ENCODE assay signal across 17 cellular contexts in the genomic region with DNA sequence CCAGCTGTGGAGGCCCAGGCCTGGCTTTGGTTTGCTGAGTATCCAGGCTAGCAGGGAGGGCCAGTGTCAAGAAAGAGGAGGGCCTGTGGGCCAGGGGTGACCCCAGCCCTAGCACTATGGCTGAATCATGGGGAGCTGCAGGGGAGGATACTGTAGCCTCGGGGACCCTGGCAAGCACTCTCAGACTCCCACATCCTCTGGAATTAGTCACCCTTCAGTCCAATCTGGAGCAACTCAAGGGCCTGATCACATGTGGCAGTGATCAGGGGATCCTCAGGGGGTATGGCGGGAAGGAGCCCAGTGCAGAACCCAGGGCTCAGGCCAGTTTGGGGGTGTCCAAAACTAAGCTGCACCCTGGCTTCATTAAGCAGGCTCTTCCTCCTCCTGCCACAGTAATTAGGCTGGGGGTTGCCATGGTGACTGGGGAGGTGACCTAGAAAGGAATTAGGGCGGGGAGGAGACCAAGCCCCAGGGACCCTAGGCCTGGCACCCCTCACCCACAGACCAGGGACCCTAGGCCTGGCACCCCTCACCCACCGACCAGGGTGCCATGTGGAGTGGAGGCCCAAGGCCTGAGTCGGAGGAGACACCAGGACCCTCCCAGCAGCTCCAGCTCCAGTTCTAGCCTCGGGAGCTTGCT. TPM values are rescaled to one million over a fixed set of nuclear protein-coding genes. Genes with fewer than 3 reads are reported as not detected.
DNase-seq lines count a peak whose midpoint lies in the region; ATAC-seq and TF ChIP-seq lines count a peak whose summit lies in the region.
"Had no signal": no experiment of that assay in that cellular context is flagged by ENCODE, and none has a peak within 500 bp of the region (broad histone marks: within the 10 kb centered on the region; RNA-seq: fewer than 3 reads in every experiment).

No MANE protein-coding gene starts in this region.

- H3K4me3 Mint-ChIP-seq in osteocyte (ENCODE audit: unreplicated experiment): no peak overlapping the region

- H3K36me3 Mint-ChIP-seq in osteocyte (ENCODE audit: unreplicated experiment): peaks cover 36% of the 10 kb centered on the region
- H3K36me3 Mint-ChIP-seq: CD4-positive, CD25-positive, alpha-beta regulatory T cell had no signal

- no peak overlapping the region for H3K27ac Mint-ChIP-seq in osteocyte (ENCODE audit: unreplicated experiment)
- H3K27ac Mint-ChIP-seq: CD4-positive, CD25-positive, alpha-beta regulatory T cell had no signal

- no peaks in the 10 kb centered on the region for H3K27me3 ChIP-seq in Panc1 (ENCODE audit: control insufficient read depth, insufficient read depth, low read length)
- H3K27me3 ChIP-seq in tibial artery: no peaks in the 10 kb centered on the region
- H3K27me3 ChIP-seq: SJSA1, thyroid gland had no signal

- peaks cover 7% of the 10 kb centered on the region for H3K4me1 Mint-ChIP-seq in osteocyte (ENCODE audit: unreplicated experiment)

- ATAC-seq in Panc1: 0 out of 2 replicates have a peak, but pooled peaks have one; percentile 11
- ATAC-seq in omental fat pad (ENCODE audit: low FRiP score): peak; percentile 41
- ATAC-seq in GM19397 (IDR thresholded peaks at IDR 0.05; ENCODE audit: unreplicated experiment): no peak

- no peaks in the 10 kb centered on the region for H3K9me3 Mint-ChIP-seq in osteocyte (ENCODE audit: unreplicated experiment)
- H3K9me3 Mint-ChIP-seq: CD4-positive, CD25-positive, alpha-beta regulatory T cell had no signal

- no peaks in the 10 kb centered on the region for H3K9me3 ChIP-seq in Panc1 (ENCODE audit: control insufficient read depth, insufficient read depth, low read depth, low read length)
- H3K9me3 ChIP-seq in tibial artery: no peaks in the 10 kb centered on the region
- H3K9me3 ChIP-seq: SJSA1, thyroid gland had no signal

- no TSS peak for BruUV-seq in Panc1 (replicated peaks; lab: Mats Ljungman, UMichigan)

- no peak overlapping the region for H3K27ac ChIP-seq in Panc1 (ENCODE audit: low read length)
- no peak overlapping the region for H3K27ac ChIP-seq in tibial artery
- H3K27ac ChIP-seq: SJSA1, thyroid gland had no signal

- intact Hi-C loops in Panc1 (cut with micrococcal nuclease; ENCODE audit: unreplicated experiment): no loop called here
- intact Hi-C loops in tibial artery (cut with DNase I; ENCODE audit: low total_unique reads): no loop called here

- no peak for TF ChIP-seq CTCF in Panc1 (IDR thresholded peaks at IDR 0.05)
- TF ChIP-seq CTCF in epithelial cell of esophagus (IDR thresholded peaks at IDR 0.05; ENCODE audit: insufficient read depth, low read depth, low read length, missing control alignments): no peak
- no peak for TF ChIP-seq CTCF in omental fat pad (IDR thresholded peaks at IDR 0.05)
- TF ChIP-seq CTCF in osteocyte (IDR thresholded peaks at IDR 0.05): no peak
- no peak for TF ChIP-seq CTCF in tibial artery (IDR thresholded peaks at IDR 0.05)

- H3K36me3 ChIP-seq in Panc1 (ENCODE audit: control insufficient read depth, insufficient read depth, low read length) (no peaks in the 10 kb centered on the region), tibial artery (peaks cover 10 to 66% (median 32%) of the 10 kb centered on the region in 3 donors)
- H3K36me3 ChIP-seq: SJSA1, thyroid gland had no signal

- no peak overlapping the region for H3K4me3 ChIP-seq in Panc1 (ENCODE audit: low read depth in 2 of 2, low read length in 2 of 2)
- no peak overlapping the region for H3K4me3 ChIP-seq in epithelial cell of esophagus (ENCODE audit: low read length)
- no peak overlapping the region for H3K4me3 ChIP-seq in tibial artery
- H3K4me3 ChIP-seq: SJSA1, thyroid gland had no signal

- H3K27me3 Mint-ChIP-seq in osteocyte (ENCODE audit: unreplicated experiment): no peaks in the 10 kb centered on the region
- H3K27me3 Mint-ChIP-seq: CD4-positive, CD25-positive, alpha-beta regulatory T cell had no signal

- CTCF ChIA-PET in Panc1 (lab: Charles Lee): no interaction called here

- DNase-seq in EL (peak; percentile 88), Panc1 (ENCODE audit: low read depth, low spot score) (no peak), epithelial cell of esophagus (ENCODE audit: low read depth) (peak; percentile 35), omental fat pad (ENCODE audit: low spot score) (no peak), osteocyte (ENCODE audit: extremely low spot score, unreplicated experiment) (no peak), tibial artery (no peak), DMS53 (lab: John Stamatoyannopoulos, UW) (no peak)
- DNase-seq: activated CD4-positive, alpha-beta T cell treated with anti-CD3 and anti-CD28 coated beads, Interleukin-2, amount 50 U/mL, for 4 hours; CD4-positive, CD25-positive, alpha-beta regulatory T cell; islet precursor cell; NCI-H1092; stimulated activated CD4-positive, alpha-beta T cell treated with anti-CD3 and anti-CD28 coated beads, Interleukin-1b, Interleukin-23, amount 100 ng/mL, for 48 hours; thyroid gland had no signal

- POLR2A ChIA-PET in Panc1 (lab: Charles Lee): interaction anchor here (0.6 kb wide), 1 partner anchor 23 kb away, joined by 4 read pairs; no protein-coding TSS in a partner anchor

- no peaks in the 10 kb centered on the region for H3K4me1 ChIP-seq in Panc1 (ENCODE audit: control insufficient read depth, insufficient read depth, low read length)
- H3K4me1 ChIP-seq in tibial artery: no peaks in the 10 kb centered on the region
- H3K4me1 ChIP-seq: SJSA1, thyroid gland had no signal

- in situ Hi-C loops in Panc1 (cut with HindIII; ENCODE audit: low pct_unique_long_range_greater_than_20kb, low sequenced_read_pairs): no loop called here

RNA-seq across cellular contexts. Expression of a gene that starts 5.8 kb away (rescaled TPM):
- 33.6 TPM for total RNA-seq in Panc1 (2021; ENCODE audit: unreplicated experiment)
- polyA plus RNA-seq in Panc1 (2012; ENCODE audit: insufficient read length): 42.7 TPM
- total RNA-seq in omental fat pad: 1 to 10 TPM; 6.1 to 8.8 (median 8.1) TPM
- 53.8 and 56.8 TPM in 2 replicates for total RNA-seq in osteocyte
- polyA plus RNA-seq: CD4-positive, CD25-positive, alpha-beta regulatory T cell had no signal

RNA-seq across cellular contexts. Expression of a gene that starts 6.7 kb away (rescaled TPM):
- total RNA-seq in Panc1 (2021; ENCODE audit: unreplicated experiment): not detected
- not detected for polyA plus RNA-seq in Panc1 (2012; ENCODE audit: insufficient read length)
- total RNA-seq in omental fat pad: not detected
- total RNA-seq in osteocyte: not detected in 2 replicates
- total RNA-seq: CD4-positive, CD25-positive, alpha-beta regulatory T cell; glomerular endothelial cell; pulmonary artery endothelial cell; SJSA1; thyroid gland had no signal
- polyA plus RNA-seq: CD4-positive, CD25-positive, alpha-beta regulatory T cell had no signal

RNA-seq across cellular contexts. Expression of a gene that starts 9.6 kb away (rescaled TPM):
- total RNA-seq in Panc1 (2021; ENCODE audit: unreplicated experiment) (35.8 TPM), omental fat pad (10 to 100 TPM; 45.8 to 98.2 (median 83.2) TPM), osteocyte (40.7 and 45.9 TPM in 2 replicates)
- 35.1 TPM for polyA plus RNA-seq in Panc1 (2012; ENCODE audit: insufficient read length)

RNA-seq across cellular contexts. Expression of a gene that starts 11.9 kb away (rescaled TPM):
- total RNA-seq in Panc1 (2021; ENCODE audit: unreplicated experiment) (not detected), omental fat pad (not detected), osteocyte (not detected in 2 replicates)
- not detected for polyA plus RNA-seq in Panc1 (2012; ENCODE audit: insufficient read length)
- total RNA-seq: CD4-positive, CD25-positive, alpha-beta regulatory T cell; glomerular endothelial cell; pulmonary artery endothelial cell; SJSA1 had no signal
- polyA plus RNA-seq: CD4-positive, CD25-positive, alpha-beta regulatory T cell had no signal

RNA-seq across cellular contexts. Expression of a gene that starts 15.2 kb away (rescaled TPM):
- total RNA-seq in Panc1 (2021; ENCODE audit: unreplicated experiment) (not detected), omental fat pad (not detected), osteocyte (not detected in 2 replicates)
- not detected for polyA plus RNA-seq in Panc1 (2012; ENCODE audit: insufficient read length)
- total RNA-seq: CD4-positive, CD25-positive, alpha-beta regulatory T cell; glomerular endothelial cell; pulmonary artery endothelial cell; SJSA1; thyroid gland had no signal
- polyA plus RNA-seq: CD4-positive, CD25-positive, alpha-beta regulatory T cell had no signal

Comparison
In these comparisons a context has a peak if more than half of its experiments do, and no peak if none do; other contexts are left out.
1. DNase-seq: peak in EL (single experiment) and epithelial cell of esophagus (single experiment); none in Panc1 (single experiment), omental fat pad (single experiment), osteocyte (single experiment), tibial artery (0 of 2) and DMS53 (single experiment).